ENCODE assay signal across 10 cellular contexts in genomic region chr1:209643295-209644020, GRCh38. TPM values are rescaled to one million over a fixed set of nuclear protein-coding genes. Genes with fewer than 3 reads are reported as not detected.
A peak's percentile ranks its signal among the peaks of the same experiment; 100 is the strongest.
DNase-seq lines count a peak whose midpoint lies in the region; FAIRE-seq and TF ChIP-seq lines count a peak whose summit lies in the region.
"Had no signal": no experiment of that assay in that cellular context is flagged by ENCODE, and none has a peak within 500 bp of the region (broad histone marks: within the 10 kb centered on the region; RNA-seq: fewer than 3 reads in every experiment).

No MANE protein-coding gene starts in this region.

- no peaks in the 10 kb centered on the region for H4K20me1 ChIP-seq in H9 (ENCODE audit: control insufficient read depth, insufficient read depth, insufficient read length)

- H2BK20ac ChIP-seq in H9 (ENCODE audit: low read depth, low read length, poor library complexity, severe bottlenecking): no peak overlapping the region

- H3K4me1 ChIP-seq in Peyer's patch (peaks cover 0 to 61% (median 4%) of the 10 kb centered on the region in 4 donors), duodenal mucosa (ENCODE audit: control insufficient read depth in 1 of 2, insufficient read depth in 2 of 2, low read length in 2 of 2) (peaks cover 27 to 28% of the 10 kb centered on the region in 2 donors), kidney (ENCODE audit: control insufficient read depth in 1 of 2, insufficient read depth in 1 of 2, low read depth in 1 of 2, low read length in 2 of 2) (peaks cover 43 to 44% of the 10 kb centered on the region in 2 donors), stomach (peaks cover 26 to 73% (median 49%) of the 10 kb centered on the region in 4 donors), H9 (ENCODE audit: insufficient read depth, low read length) (no peaks in the 10 kb centered on the region)

- no peak overlapping the region for H2BK120ac ChIP-seq in H9 (ENCODE audit: low read depth, low read length, poor library complexity, severe bottlenecking)

- H3K14ac ChIP-seq in H9 (ENCODE audit: insufficient read depth, low read length): no peak overlapping the region; the same call in 1 of the 2 replicates

- no peak overlapping the region for H3K4me3 Mint-ChIP-seq in glutamatergic neuron (ENCODE audit: unreplicated experiment)
- no peak overlapping the region for H3K4me3 Mint-ChIP-seq in H9
- H3K4me3 Mint-ChIP-seq: activated CD4-positive, alpha-beta T cell treated with anti-CD3 and anti-CD28 coated beads, Interleukin-2, amount 10 ng/mL, durations not matched to agents 7 days and 5 days had no signal

- no peaks in the 10 kb centered on the region for H3K79me2 ChIP-seq in H9 (ENCODE audit: insufficient read depth, low read length)

- TF ChIP-seq POLR2A in Peyer's patch (IDR thresholded peaks at IDR 0.05) (no peak), stomach (IDR thresholded peaks at IDR 0.05) (no peak)

- no peak overlapping the region for H3K56ac ChIP-seq in H9 (ENCODE audit: insufficient read length, low read depth, low read length)

- H2BK12ac ChIP-seq in H9 (ENCODE audit: insufficient read length, low read depth, low read length): no peak overlapping the region

- no peak overlapping the region for H2AFZ ChIP-seq in H9 (ENCODE audit: low read length)

- H2BK15ac ChIP-seq in H9 (ENCODE audit: low read depth, low read length): no peak overlapping the region

- no peaks in the 10 kb centered on the region for H3K9me3 ChIP-seq in Peyer's patch
- no peaks in the 10 kb centered on the region for H3K9me3 ChIP-seq in duodenal mucosa (ENCODE audit: control insufficient read depth in 1 of 2, low read length in 2 of 2)
- no peaks in the 10 kb centered on the region for H3K9me3 ChIP-seq in kidney (ENCODE audit: control insufficient read depth in 1 of 2, low read length in 2 of 2)
- no peaks in the 10 kb centered on the region for H3K9me3 ChIP-seq in stomach
- H3K9me3 ChIP-seq in H9 (ENCODE audit: control insufficient read depth, low read depth, low read length): no peaks in the 10 kb centered on the region

- H3K23me2 ChIP-seq in H9 (ENCODE audit: insufficient read length, low read depth, low read length, poor library complexity, severe bottlenecking): no peaks in the 10 kb centered on the region

- H3T11ph ChIP-seq in H9 (ENCODE audit: low read length): no peak overlapping the region

- H3K4me1 Mint-ChIP-seq in glutamatergic neuron (ENCODE audit: low read depth, unreplicated experiment) (peaks cover 7% of the 10 kb centered on the region), H9 (peaks cover 13% of the 10 kb centered on the region in 2 experiments)
- H3K4me1 Mint-ChIP-seq: activated CD4-positive, alpha-beta T cell treated with anti-CD3 and anti-CD28 coated beads, Interleukin-2, amount 10 ng/mL, durations not matched to agents 7 days and 5 days had no signal

- no peak for FAIRE-seq in kidney (lab: Jason Lieb, UNC)

- H3K4me3 ChIP-seq in Peyer's patch: no peak overlapping the region
- no peak overlapping the region for H3K4me3 ChIP-seq in duodenal mucosa (ENCODE audit: low read depth in 1 of 2, low read length in 2 of 2)
- no peak overlapping the region for H3K4me3 ChIP-seq in kidney (ENCODE audit: low read length in 2 of 2)
- no peak overlapping the region for H3K4me3 ChIP-seq in stomach

- H3K27me3 ChIP-seq in Peyer's patch: no peaks in the 10 kb centered on the region
- no peaks in the 10 kb centered on the region for H3K27me3 ChIP-seq in duodenal mucosa (ENCODE audit: control insufficient read depth in 1 of 2, insufficient read depth in 2 of 2, low read length in 2 of 2)
- H3K27me3 ChIP-seq in stomach: no peaks in the 10 kb centered on the region
- no peaks in the 10 kb centered on the region for H3K27me3 ChIP-seq in H9 (ENCODE audit: insufficient read depth, low read length)

- H3K27ac Mint-ChIP-seq in glutamatergic neuron (ENCODE audit: unreplicated experiment) (no peak overlapping the region), H9 (no peak overlapping the region; a peak in 1 of 7 replicates)
- H3K27ac Mint-ChIP-seq: activated CD4-positive, alpha-beta T cell treated with anti-CD3 and anti-CD28 coated beads, Interleukin-2, amount 10 ng/mL, durations not matched to agents 7 days and 5 days had no signal

- no peak overlapping the region for H2AK5ac ChIP-seq in H9 (ENCODE audit: insufficient read length, low read length)

- no peak overlapping the region for H4K5ac ChIP-seq in H9 (ENCODE audit: insufficient read length, low read depth, low read length)

- H3K36me3 ChIP-seq in Peyer's patch (no peaks in the 10 kb centered on the region), duodenal mucosa (ENCODE audit: control insufficient read depth in 1 of 2, insufficient read depth in 2 of 2, low read length in 2 of 2) (peaks cover 3% of the 10 kb centered on the region in 2 donors), kidney (ENCODE audit: control insufficient read depth in 1 of 2, insufficient read depth in 2 of 2, low read length in 2 of 2) (no peaks in the 10 kb centered on the region), stomach (peaks cover 0 to 45% (median 2%) of the 10 kb centered on the region in 4 donors)

- whole genome bisulfite sequencing in stomach, 5 donors: 29 to 45% (median 43%) methylated on average over 2 of the region's 2 CpGs
- no CpG with 5 or more reads among the region's 2 CpGs for WGBS in H9 (ENCODE audit: extremely low coverage, insufficient read length, low lambda C conversion rate)

- no peak overlapping the region for H3K23ac ChIP-seq in H9 (ENCODE audit: insufficient read length, low read depth, low read length)

- H3K27me3 Mint-ChIP-seq in glutamatergic neuron (ENCODE audit: unreplicated experiment): peaks cover 2% of the 10 kb centered on the region
- peaks cover 3% of the 10 kb centered on the region for H3K27me3 Mint-ChIP-seq in H9 (ENCODE audit: low read depth)
- H3K27me3 Mint-ChIP-seq: activated CD4-positive, alpha-beta T cell treated with anti-CD3 and anti-CD28 coated beads, Interleukin-2, amount 10 ng/mL, durations not matched to agents 7 days and 5 days had no signal

- DNase-seq in Peyer's patch: no peak
- peak; percentile 85 for DNase-seq in kidney
- DNase-seq in stomach: no peak
- DNase-seq in glutamatergic neuron: no peak
- DNase-seq in NCI-H2107 (lab: John Stamatoyannopoulos, UW): no peak
- DNase-seq in NOMO-1 (lab: John Stamatoyannopoulos, UW; ENCODE audit: unreplicated experiment in 2 of 2): no peak
- DNase-seq in H9: no peak
- DNase-seq: activated CD4-positive, alpha-beta T cell treated with anti-CD3 and anti-CD28 coated beads, Interleukin-2, amount 10 ng/mL, durations not matched to agents 7 days and 5 days; stimulated activated naive CD4-positive, alpha-beta T cell treated with Interleukin-2 at 50 U/mL for 16 hours had no signal

- no peak overlapping the region for H4K91ac ChIP-seq in H9 (ENCODE audit: insufficient read length, low read depth, low read length)

- TF ChIP-seq CTCF in Peyer's patch (IDR thresholded peaks at IDR 0.05) (no peak), kidney (IDR thresholded peaks at IDR 0.05; ENCODE audit: borderline replicate concordance, extremely low read depth, insufficient read depth) (peak; percentile 19), stomach (IDR thresholded peaks at IDR 0.05) (no peak), glutamatergic neuron (IDR thresholded peaks at IDR 0.05; ENCODE audit: partially characterized antibody, unreplicated experiment) (no peak), H9 (conservative IDR thresholded peaks at IDR 0.05) (no peak)

- H3K79me1 ChIP-seq in H9 (ENCODE audit: insufficient read depth, low read depth, low read length, poor library complexity, severe bottlenecking): no peaks in the 10 kb centered on the region

- H3K27ac ChIP-seq in Peyer's patch (peak overlapping the region; percentile 13 to 66 (median 20)), duodenal mucosa (ENCODE audit: low read depth, low read length) (no peak overlapping the region), kidney (ENCODE audit: low read depth in 2 of 2, low read length in 2 of 2) (peak overlapping the region; percentile 71 to 90), stomach (peak overlapping the region in 3 of 5 donors; percentile 61 to 85 (median 76)), H9 (ENCODE audit: insufficient read length, low read depth, low read length) (no peak overlapping the region)

- no peak overlapping the region for H3K18ac ChIP-seq in H9 (ENCODE audit: insufficient read length, low read depth, low read length)

- no peaks in the 10 kb centered on the region for H3K36me3 Mint-ChIP-seq in glutamatergic neuron (ENCODE audit: unreplicated experiment)
- no peaks in the 10 kb centered on the region; a peak in 1 of 7 replicates for H3K36me3 Mint-ChIP-seq in H9 (ENCODE audit: insufficient read depth in 1 of 3, low read depth in 3 of 3)

- no peak overlapping the region for H3K4ac ChIP-seq in H9 (ENCODE audit: low read depth, low read length)

- no peak overlapping the region for H2BK5ac ChIP-seq in H9 (ENCODE audit: insufficient read length, low read length)

- no peak overlapping the region for H4K8ac ChIP-seq in H9 (replicated peaks; ENCODE audit: insufficient read length, low read depth, low read length)

- intact Hi-C loops in kidney (cut with DNase I): no loop called here
- intact Hi-C loops in stomach (cut with DNase I; ENCODE audit: low total_unique reads): no loop called here

- H3K9ac ChIP-seq in duodenal mucosa (ENCODE audit: low read depth in 1 of 2, low read length in 2 of 2) (peak overlapping the region; percentile 3 to 27), kidney (ENCODE audit: low read length in 2 of 2) (peak overlapping the region in 1 of 2 donors; percentile 31), H9 (ENCODE audit: extremely low read depth, insufficient read length, low read length) (no peak overlapping the region)

- TF ChIP-seq EP300 in stomach (IDR thresholded peaks at IDR 0.05): no peak

- no peak overlapping the region for H3K4me2 ChIP-seq in H9 (ENCODE audit: insufficient read depth, insufficient read length, low read length)

- no peaks in the 10 kb centered on the region for H3K9me3 Mint-ChIP-seq in glutamatergic neuron (ENCODE audit: unreplicated experiment)
- no peaks in the 10 kb centered on the region for H3K9me3 Mint-ChIP-seq in H9
- H3K9me3 Mint-ChIP-seq: activated CD4-positive, alpha-beta T cell treated with anti-CD3 and anti-CD28 coated beads, Interleukin-2, amount 10 ng/mL, durations not matched to agents 7 days and 5 days had no signal

RNA-seq across cellular contexts. Expression of gene LAMB3, which starts 8.8 kb away (rescaled TPM):
- total RNA-seq in Peyer's patch (100 to 1,000 TPM in 3 of 4 donors, 1 to 10 TPM in 1; 9.1 to 109 (median 104) TPM), kidney (59.7 TPM), stomach (100 to 1,000 TPM in 1 of 5 donors, 10 to 100 TPM in 4; 14.0 to 105 (median 63.4) TPM), glutamatergic neuron (ENCODE audit: unreplicated experiment) (0.54 TPM), H9 (2021) (0.26 and 0.28 TPM in 2 replicates)
- polyA plus RNA-seq in kidney (ENCODE audit: insufficient read depth, low read depth, low replicate concordance) (2.5 TPM), stomach (10 to 100 TPM; 12.8 to 46.8 (median 29.9) TPM)

RNA-seq across cellular contexts. Expression of gene G0S2, which starts 31.8 kb away (rescaled TPM):
- total RNA-seq in Peyer's patch: 10 to 100 TPM in 3 of 4 donors, 1 to 10 TPM in 1; 2.3 to 70.4 (median 14.1) TPM
- total RNA-seq in kidney: 15.5 TPM
- polyA plus RNA-seq in kidney (ENCODE audit: insufficient read depth, low read depth, low replicate concordance): 103 TPM
- total RNA-seq in stomach: 10 to 100 TPM in 4 of 5 donors, not detected in 1; 11.0 to 75.2 (median 45.0) TPM
- polyA plus RNA-seq in stomach: 100 to 1,000 TPM in 1 of 3 donors, 10 to 100 TPM in 2; 48.7 to 227 (median 65.5) TPM
- 2.5 TPM for total RNA-seq in glutamatergic neuron (ENCODE audit: unreplicated experiment)
- total RNA-seq in H9 (2021): 0.26 and 0.35 TPM in 2 replicates

RNA-seq across cellular contexts. Expression of gene CAMK1G, which starts 59.9 kb away (rescaled TPM):
- total RNA-seq in Peyer's patch (not detected), kidney (1.4 TPM), stomach (1 to 10 TPM in 1 of 5 donors, not detected in 4; 1.5 TPM), glutamatergic neuron (ENCODE audit: unreplicated experiment) (2.0 TPM), H9 (2021) (0.20 and 0.28 TPM in 2 replicates)
- polyA plus RNA-seq in kidney (ENCODE audit: insufficient read depth, low read depth, low replicate concordance) (5.5 TPM), stomach (under 1 TPM in 1 of 3 donors, not detected in 2; 0.03 TPM)
- total RNA-seq: activated CD4-positive, alpha-beta T cell treated with anti-CD3 and anti-CD28 coated beads, Interleukin-2, amount 10 ng/mL, durations not matched to agents 7 days and 5 days had no signal

Comparison
In these comparisons a context has a peak if more than half of its experiments do, and no peak if none do; other contexts are left out.
1. H3K27ac ChIP-seq: peak in Peyer's patch (4 of 4), kidney (2 of 2) and stomach (3 of 5); none in duodenal mucosa (single experiment) and H9 (single experiment).